Comparison of ENCODE assay signal across 30 cellular contexts in genomic region chr6:153959281-153959680, GRCh38.
"Had no signal": no experiment of that assay in that cellular context is flagged by ENCODE, and none has a peak within 500 bp of the region (broad histone marks: within the 10 kb centered on the region; RNA-seq: fewer than 3 reads in every experiment).

No MANE protein-coding gene starts in this region.

- ATAC-seq: activated T-cell treated with anti-CD3 and anti-CD28 coated beads, Interleukin-2, amount 50 U/mL, for 4 hours; gastroesophageal sphincter; lower lobe of right lung; mucosa of descending colon had no signal

- DNase-seq: activated CD4-positive, alpha-beta T cell treated with anti-CD3 and anti-CD28 coated beads for 4 hours; activated CD4-positive, alpha-beta T cell treated with anti-CD3 and anti-CD28 coated beads, Interleukin-2, amount 50 U/mL, for 48 hours; activated CD4-positive, CD25-positive, alpha-beta regulatory T cell; activated CD8-positive, alpha-beta memory T cell treated with anti-CD3 and anti-CD28 coated beads, Interleukin-2, amount 50 U/mL, for 48 hours; activated naive CD4-positive, alpha-beta T cell; activated T-cell treated with anti-CD3 and anti-CD28 coated beads, Interleukin-2, amount 50 U/mL, for 4 hours; adrenal gland; brain microvascular endothelial cell; effector memory CD4-positive, alpha-beta T cell; esophagus squamous epithelium; head of caudate nucleus; lower lobe of right lung; mesendoderm; mucosa of descending colon; nephron progenitor cell; occipital lobe; posterior cingulate gyrus; retina; sigmoid colon; stimulated activated CD4-positive, alpha-beta T cell treated with anti-CD3 and anti-CD28 coated beads, Interleukin-2, amount 100 ng/mL, for 48 hours; stimulated activated naive CD4-positive, alpha-beta T cell; T1000; testis; trophoblast cell; uterus had no signal

- H3K9me3 Mint-ChIP-seq: activated T-cell treated with anti-CD3 and anti-CD28 coated beads, Interleukin-2, amount 50 U/mL, for 4 hours; activated T-helper 2 cell treated with anti-CD3 and anti-CD28 coated beads, Interferon-gamma antibody, Interleukin-2, Interleukin-4, amounts not matched to agents 10 μg/mL and 5 μg/mL and 100 μg/mL, durations not matched to agents 14 hours and 24 hours and 36 hours; central memory CD8-positive, alpha-beta T cell; nephron progenitor cell had no signal

- H3K27ac ChIP-seq: adrenal gland, ascending aorta, brain microvascular endothelial cell, esophagus squamous epithelium, gastroesophageal sphincter, lower lobe of right lung, sigmoid colon, testis, uterus had no signal

- H3K4me3 Mint-ChIP-seq: activated naive CD8-positive, alpha-beta T cell; activated T-cell treated with anti-CD3 and anti-CD28 coated beads, Interleukin-2, amount 50 U/mL, for 4 hours; central memory CD8-positive, alpha-beta T cell; nephron progenitor cell had no signal

- H3K36me3 Mint-ChIP-seq: activated naive CD8-positive, alpha-beta T cell had no signal

- H3K4me3 ChIP-seq: adrenal gland, ascending aorta, gastroesophageal sphincter, lower lobe of right lung, mucosa of descending colon, testis, uterus had no signal

- H3K4me1 Mint-ChIP-seq: central memory CD8-positive, alpha-beta T cell; nephron progenitor cell had no signal

- H3K9me3 ChIP-seq: adrenal gland, ascending aorta, esophagus squamous epithelium, gastroesophageal sphincter, lower lobe of right lung, mucosa of descending colon, sigmoid colon, testis, uterus had no signal

- H3K27ac Mint-ChIP-seq: activated naive CD8-positive, alpha-beta T cell; activated T-helper 2 cell treated with anti-CD3 and anti-CD28 coated beads, Interferon-gamma antibody, Interleukin-2, Interleukin-4, amounts not matched to agents 10 μg/mL and 5 μg/mL and 100 μg/mL, durations not matched to agents 14 hours and 24 hours and 36 hours; nephron progenitor cell had no signal

- H3K36me3 ChIP-seq: adrenal gland, ascending aorta, brain microvascular endothelial cell, esophagus squamous epithelium, gastroesophageal sphincter, lower lobe of right lung, sigmoid colon, uterus had no signal

- H3K4me1 ChIP-seq: adrenal gland, ascending aorta, esophagus squamous epithelium, gastroesophageal sphincter, lower lobe of right lung, testis, uterus had no signal

- H3K27me3 ChIP-seq: adrenal gland, ascending aorta, esophagus squamous epithelium, gastroesophageal sphincter, sigmoid colon, testis, uterus had no signal

- H3K27me3 Mint-ChIP-seq: central memory CD8-positive, alpha-beta T cell had no signal
